Comparison of ENCODE assay signal across 8 cellular contexts in genomic region chr1:161165742-161166668, GRCh38. TPM values are rescaled to one million over a fixed set of nuclear protein-coding genes. Genes with fewer than 3 reads are reported as not detected.
DNase-seq lines count a peak whose midpoint lies in the region; ATAC-seq, FAIRE-seq and TF ChIP-seq lines count a peak whose summit lies in the region.

TSS of gene PPOX (plus strand) at chr1:161166426. CDS start at chr1:161166848, 422 bp downstream.

- DNase-seq in A549 (ENCODE audit: low read depth in 1 of 2, low spot score in 1 of 2) (peak; percentile 97 to 99), NCI-H2107 treated with DMSO at 0.1 percent for 48 hours (lab: John Stamatoyannopoulos, UW; ENCODE audit: unreplicated experiment) (peak; percentile 99), body of pancreas (peak; percentile 96 to 98 (median 97)), iPS DF 6.9 (ENCODE audit: low read depth, low spot score) (peak; percentile 96), gastrocnemius medialis (peak; percentile 98)

- H3K4me1 ChIP-seq in A549 (peaks cover 16% of the 10 kb centered on the region), body of pancreas (peaks cover 34% of the 10 kb centered on the region), iPS DF 6.9 (ENCODE audit: control insufficient read depth, insufficient read depth, low read length) (no peaks in the 10 kb centered on the region), gastrocnemius medialis (peaks cover 22 to 26% of the 10 kb centered on the region in 2 donors)

- under 1% methylated on average over 50 of the region's 54 CpGs for WGBS in A549 (ENCODE audit: missing lambda C conversion rate)
- 0 to 1% methylated on average over 30 to 54 of the region's 54 CpGs for WGBS in body of pancreas, 2 donors
- WGBS in iPS DF 6.9 (ENCODE audit: insufficient coverage, insufficient read length): no CpG with 5 or more reads among the region's 54 CpGs

- POLR2A ChIA-PET in A549 (lab: Yijun Ruan, JAX): interaction anchor here (0.6 to 2.8 kb wide), 11 partner anchors 8 to 224 kb away, joined by 3 to 25 read pairs (median 4); partner anchors contain the start of genes B4GALT3, NDUFS2, UFC1 and USF1

- H3K27me3 ChIP-seq in body of pancreas (no peaks in the 10 kb centered on the region), iPS DF 6.9 (ENCODE audit: control insufficient read depth, insufficient read depth, low read length) (no peaks in the 10 kb centered on the region), gastrocnemius medialis (no peaks in the 10 kb centered on the region)

- H3K9me3 ChIP-seq in A549: no peaks in the 10 kb centered on the region
- no peaks in the 10 kb centered on the region for H3K9me3 ChIP-seq in body of pancreas
- no peaks in the 10 kb centered on the region for H3K9me3 ChIP-seq in iPS DF 6.9 (ENCODE audit: control insufficient read depth, insufficient read depth, low read length)
- H3K9me3 ChIP-seq in gastrocnemius medialis: no peaks in the 10 kb centered on the region

- H3K27ac ChIP-seq in A549 (peak within 1 kb of the TSS; percentile 77 to 92), body of pancreas (peak within 1 kb of the TSS; percentile 86 to 91 (median 90)), iPS DF 6.9 (ENCODE audit: low read length) (no peak within 1 kb of the TSS), gastrocnemius medialis (peak within 1 kb of the TSS; percentile 85 to 94 (median 88))

- CTCF ChIA-PET in A549 (lab: Yijun Ruan, JAX): interaction anchor here (0.6 to 5.5 kb wide), 27 partner anchors 10 to 973 kb away, joined by 3 to 59 read pairs (median 4); partner anchors contain the start of genes DEDD, NECTIN4 and UFC1

- H3K4me3 ChIP-seq in A549 (peak within 1 kb of the TSS; percentile 62), body of pancreas (peak within 1 kb of the TSS; percentile 17 to 83), iPS DF 6.9 (ENCODE audit: low read length) (peak within 1 kb of the TSS; percentile 72), gastrocnemius medialis (peak within 1 kb of the TSS; percentile 77 to 90 (median 82))

- TF ChIP-seq POLR2A in A549 (IDR thresholded peaks at IDR 0.05; ENCODE audit: low read length) (peak; percentile 70), GM18526 (IDR thresholded peaks at IDR 0.05; ENCODE audit: extremely low read depth, insufficient read length) (peak; percentile 82), body of pancreas (IDR thresholded peaks at IDR 0.05) (peak; percentile 48 to 90 (median 77)), gastrocnemius medialis (IDR thresholded peaks at IDR 0.05) (peak; percentile 73 to 92)

- H3K36me3 ChIP-seq in body of pancreas (replicated peaks in 1 of 2; ENCODE audit: insufficient read depth in 1 of 2, low read depth in 2 of 2): peaks cover 1 to 5% of the 10 kb centered on the region in 2 donors
- 0 out of 2 replicates have a peak, but pooled peaks cover 7% of the 10 kb centered on the region for H3K36me3 ChIP-seq in iPS DF 6.9 (ENCODE audit: control insufficient read depth, insufficient read depth, low read length)
- H3K36me3 ChIP-seq in gastrocnemius medialis: peaks cover 5 to 61% of the 10 kb centered on the region in 2 donors

- in situ Hi-C loops in gastrocnemius medialis (cut with MboI; ENCODE audit: low sequenced_read_pairs in 4 of 4): no loop called here

- H3K4me2 ChIP-seq in A549: peak within 1 kb of the TSS; percentile 99

- no peak for TF ChIP-seq RAD21 in A549 (conservative IDR thresholded peaks at IDR 0.05 in 1 of 2, IDR thresholded peaks at IDR 0.05 in 1 of 2)

- ATAC-seq in A549: peak; percentile 95 to 97
- peak; percentile 91 for ATAC-seq in HG03066 (IDR thresholded peaks at IDR 0.05; ENCODE audit: low read depth, unreplicated experiment)
- peak; percentile 96 for ATAC-seq in body of pancreas
- peak; percentile 97 to 99 for ATAC-seq in gastrocnemius medialis

- FAIRE-seq in A549 (lab: Jason Lieb, UNC): no peak
- FAIRE-seq in TTC549 (lab: Jason Lieb, UNC): peak; percentile 98

- no peak for TF ChIP-seq EP300 in A549 (IDR thresholded peaks at IDR 0.05)

- TF ChIP-seq CTCF in A549 (IDR thresholded peaks at IDR 0.05) (peak; percentile 66), body of pancreas (IDR thresholded peaks at IDR 0.05) (peak in 6 of 7 experiments; percentile 5 to 47 (median 34)), gastrocnemius medialis (IDR thresholded peaks at IDR 0.05 in 4 of 5, conservative IDR thresholded peaks at IDR 0.05 in 1 of 5) (peak; percentile 20 to 57 (median 44))

- intact Hi-C loops in body of pancreas (cut with DNase I): no loop called here
- intact Hi-C loops in gastrocnemius medialis (cut with DNase I; ENCODE audit: low total_unique reads): loop anchor here (1.0 kb wide), 1 partner anchor 11 kb away; the partner anchor contains the start of gene B4GALT3

TF ChIP-seq in A549, 52 proteins besides CTCF, POLR2A, EP300 and RAD21 (continues in another document):
- TF ChIP-seq HOXB13 (CRISPR knock-in tag; IDR thresholded peaks at IDR 0.05; ENCODE audit: low read depth) (0 out of 2 replicates have a peak, but pooled peaks have one; percentile 42), GATA3 (IDR thresholded peaks at IDR 0.05; ENCODE audit: borderline replicate concordance) (peak; percentile 21; the same call in 1 of the 2 replicates), REST (IDR thresholded peaks at IDR 0.05) (peak; percentile 82), HDAC2 (IDR thresholded peaks at IDR 0.05) (no peak), ATOH8 (CRISPR knock-in tag; IDR thresholded peaks at IDR 0.05; ENCODE audit: low read depth) (no peak), USF2 (IDR thresholded peaks at IDR 0.05) (peak; percentile 75), PBX3 (IDR thresholded peaks at IDR 0.05) (peak; percentile 69; the same call in 1 of the 2 replicates), RARB (CRISPR knock-in tag; IDR thresholded peaks at IDR 0.05) (no peak), BHLHE40 (IDR thresholded peaks at IDR 0.05; ENCODE audit: low read depth, low read length) (no peak; the same call in 1 of the 2 replicates), HOXA7 (CRISPR knock-in tag; IDR thresholded peaks at IDR 0.05) (no peak), CBX2 (IDR thresholded peaks at IDR 0.05; ENCODE audit: borderline replicate concordance, low read depth) (no peak), KDM5A (IDR thresholded peaks at IDR 0.05) (peak; percentile 23; the same call in 1 of the 2 replicates)

RNA-seq across cellular contexts. Expression of gene PPOX, which starts in this region (rescaled TPM):
- polyA plus RNA-seq in A549 (2011; rRNA removed): 13.8 and 16.4 TPM in 2 replicates
- polyA plus RNA-seq in A549 (2012; cell fraction: cytosol; rRNA removed): 14.2 and 17.6 TPM in 2 replicates
- 50.6 and 54.8 TPM in 2 replicates for polyA plus RNA-seq in A549 (2012; cell fraction: nucleus; rRNA removed)
- polyA plus RNA-seq in A549 (2017; fragmentation: RNase III; extraction: RNeasy Plus Mini Kit Qiagen cat#74134 plus additional on column Dnase treatment): 13.5 to 16.1 TPM (median 14.1 TPM) in 3 replicates
- polyA minus RNA-seq in A549 (2011; rRNA and poly(A)+ RNA removed): 14.8 and 18.4 TPM in 2 replicates
- total RNA-seq in body of pancreas: 10 to 100 TPM; 16.2 to 18.9 TPM
- total RNA-seq in gastrocnemius medialis: 10 to 100 TPM in 2 of 4 donors, 1 to 10 TPM in 2; 4.0 to 14.7 (median 7.3) TPM
